Comparison of ENCODE assay signal across 25 cellular contexts in the genomic region with DNA sequence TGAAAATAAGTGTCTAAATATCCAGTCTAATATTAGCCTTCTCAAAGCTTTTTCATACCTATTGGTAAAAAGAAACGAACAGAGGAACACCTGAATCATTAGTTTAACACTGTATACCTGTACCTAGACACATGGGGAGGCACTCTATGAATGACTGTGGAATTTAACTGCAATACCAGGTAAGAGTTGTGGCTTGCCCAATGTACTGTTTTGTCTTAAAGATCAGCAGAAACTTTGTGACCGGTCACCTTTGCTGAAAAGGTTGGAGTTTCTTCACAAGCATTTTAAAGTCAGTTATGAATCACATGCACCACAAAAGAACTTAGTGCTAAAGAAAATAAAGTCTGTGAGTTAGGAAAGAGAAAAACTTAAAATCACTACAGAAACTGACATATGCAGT. TPM values are rescaled to one million over a fixed set of nuclear protein-coding genes. Genes with fewer than 3 reads are reported as not detected.
DNase-seq lines count a peak whose midpoint lies in the region; ATAC-seq and TF ChIP-seq lines count a peak whose summit lies in the region.
"Had no signal": no experiment of that assay in that cellular context is flagged by ENCODE, and none has a peak within 500 bp of the region (broad histone marks: within the 10 kb centered on the region; RNA-seq: fewer than 3 reads in every experiment).

No MANE protein-coding gene starts in this region.

- no peaks in the 10 kb centered on the region for H3K9me3 ChIP-seq in BLaER1
- no peaks in the 10 kb centered on the region for H3K9me3 ChIP-seq in DOHH2 (ENCODE audit: control insufficient read depth, insufficient read depth, low read length)
- H3K9me3 ChIP-seq in SU-DHL-6 (ENCODE audit: insufficient read depth, low read length) = no peaks in the 10 kb centered on the region
- no peaks in the 10 kb centered on the region for H3K9me3 ChIP-seq in hepatocyte (ENCODE audit: low read depth)
- H3K9me3 ChIP-seq: BE2C, Caco-2, gastroesophageal sphincter, upper lobe of left lung had no signal

- H2AFZ ChIP-seq in SU-DHL-6 (ENCODE audit: low read depth, low read length, severe bottlenecking) (no peak overlapping the region), hepatocyte (no peak overlapping the region)

- H3K36me3 ChIP-seq in BLaER1 (peaks cover 36% of the 10 kb centered on the region), DOHH2 (ENCODE audit: control insufficient read depth, low read length) (peaks cover 16% of the 10 kb centered on the region; the same call in 1 of the 2 replicates), SU-DHL-6 (ENCODE audit: low read length) (no peaks in the 10 kb centered on the region), hepatocyte (replicated peaks; ENCODE audit: insufficient read depth, low read depth) (no peaks in the 10 kb centered on the region)
- H3K36me3 ChIP-seq: upper lobe of left lung had no signal

- no peak for ATAC-seq in GM21515 (IDR thresholded peaks at IDR 0.05; ENCODE audit: unreplicated experiment)
- ATAC-seq in HG02981 (IDR thresholded peaks at IDR 0.05; ENCODE audit: unreplicated experiment) = no peak
- ATAC-seq: gastroesophageal sphincter had no signal

- H3K79me2 ChIP-seq in DOHH2 (ENCODE audit: control insufficient read depth, low read length) (peaks cover 73% of the 10 kb centered on the region), SU-DHL-6 (ENCODE audit: insufficient read depth, low read length) (peaks cover 69% of the 10 kb centered on the region), hepatocyte (peaks cover 69% of the 10 kb centered on the region)

- H3K27me3 ChIP-seq in BLaER1 (no peaks in the 10 kb centered on the region), DOHH2 (ENCODE audit: control insufficient read depth, low read length) (no peaks in the 10 kb centered on the region), SU-DHL-6 (ENCODE audit: low read length) (no peaks in the 10 kb centered on the region), hepatocyte (no peaks in the 10 kb centered on the region)
- H3K27me3 ChIP-seq: BE2C, gastroesophageal sphincter, upper lobe of left lung had no signal

- H3K27ac ChIP-seq in BLaER1 (no peak overlapping the region), DOHH2 (ENCODE audit: low read depth, low read length) (no peak overlapping the region), SU-DHL-6 (ENCODE audit: low read depth, low read length) (no peak overlapping the region), hepatocyte (no peak overlapping the region)
- H3K27ac ChIP-seq: gastroesophageal sphincter, upper lobe of left lung had no signal

- H3K4me2 ChIP-seq in BLaER1 = peak overlapping the region; percentile 87
- H3K4me2 ChIP-seq in DOHH2 (ENCODE audit: low read length) = peak overlapping the region; percentile 73
- peak overlapping the region; percentile 81 for H3K4me2 ChIP-seq in SU-DHL-6 (ENCODE audit: low read depth, low read length, poor library complexity, severe bottlenecking)
- H3K4me2 ChIP-seq in hepatocyte = peak overlapping the region; percentile 91

- H3K4me1 ChIP-seq in BLaER1 (peaks cover 23% of the 10 kb centered on the region), DOHH2 (ENCODE audit: control insufficient read depth, low read length) (peaks cover 24% of the 10 kb centered on the region), hepatocyte (ENCODE audit: insufficient read depth) (peaks cover 8% of the 10 kb centered on the region)
- H3K4me1 ChIP-seq: BE2C had no signal

- no peak for TF ChIP-seq CTCF in DOHH2 (IDR thresholded peaks at IDR 0.05; ENCODE audit: low read depth, low read length, poor library complexity, severe bottlenecking)
- no peak for TF ChIP-seq CTCF in SU-DHL-6 (IDR thresholded peaks at IDR 0.05; ENCODE audit: insufficient read depth, low read length, poor library complexity, severe bottlenecking)
- TF ChIP-seq CTCF in hepatocyte (IDR thresholded peaks at IDR 0.05; ENCODE audit: poor library complexity) = no peak
- TF ChIP-seq CTCF in GM20000 (IDR thresholded peaks at IDR 0.05; ENCODE audit: extremely low read depth, missing control alignments) = no peak

- H3F3A ChIP-seq in DOHH2 (ENCODE audit: control insufficient read depth, insufficient read depth) (no peaks in the 10 kb centered on the region), SU-DHL-6 (ENCODE audit: insufficient read depth) (peaks cover 10% of the 10 kb centered on the region; the same call in 1 of the 2 replicates)

- WGBS in hepatocyte (ENCODE audit: low lambda C conversion rate, missing lambda C conversion rate) = 90% methylated on average over 2 of the region's 2 CpGs

- no peaks in the 10 kb centered on the region for H3K9me2 ChIP-seq in DOHH2 (replicated peaks; ENCODE audit: control insufficient read depth, low read length)
- H3K9me2 ChIP-seq in SU-DHL-6 (replicated peaks; ENCODE audit: insufficient read depth, low read length) = no peaks in the 10 kb centered on the region
- H3K9me2 ChIP-seq in hepatocyte (replicated peaks; ENCODE audit: insufficient read depth) = no peaks in the 10 kb centered on the region

- DNase-seq in hepatocyte (ENCODE audit: low spot score) = no peak
- no peak for DNase-seq in activated CD4-positive, alpha-beta T cell treated with anti-CD3 and anti-CD28 coated beads, Interleukin-2, amount 50 U/mL, for 4 hours
- DNase-seq in GM20000 (ENCODE audit: low spot score) = no peak
- DNase-seq: ACHN; activated B cell treated with CpG ODN at 0.5 μM for 24 hours; activated naive CD4-positive, alpha-beta T cell treated with Interleukin-2 at 50 U/mL for 16 hours; aorta; BE2C; Caco-2; DMS79 treated with DMSO at 0.1 percent for 48 hours; endodermal cell; hippocampal formation; KG1; mesendoderm; NCI-H1436 treated with DMSO at 0.1 percent for 48 hours; retina; Right ventricle myocardium superior; substantia nigra; upper lobe of left lung had no signal

- H3K4me3 ChIP-seq in BLaER1 (no peak overlapping the region), DOHH2 (ENCODE audit: low read length) (peak overlapping the region; percentile 77), SU-DHL-6 (ENCODE audit: insufficient read depth, low read length, poor library complexity, severe bottlenecking) (no peak overlapping the region), hepatocyte (no peak overlapping the region)
- H3K4me3 ChIP-seq: gastroesophageal sphincter, upper lobe of left lung had no signal

- H4K20me1 ChIP-seq in BLaER1 (peaks cover 51% of the 10 kb centered on the region), DOHH2 (ENCODE audit: control insufficient read depth, insufficient read depth, low read depth, low read length) (no peaks in the 10 kb centered on the region), SU-DHL-6 (ENCODE audit: low read depth, low read length) (peaks cover 5% of the 10 kb centered on the region; the same call in 1 of the 2 replicates), hepatocyte (ENCODE audit: insufficient read depth, poor library complexity, severe bottlenecking) (peaks cover 27% of the 10 kb centered on the region)

- H3K9ac ChIP-seq in BLaER1 (no peak overlapping the region), SU-DHL-6 (ENCODE audit: low read length) (no peak overlapping the region)

RNA-seq across cellular contexts. Expression of gene PGGT1B, which starts 2.4 kb away (rescaled TPM):
- total RNA-seq in hepatocyte = 14.1 and 16.8 TPM in 2 replicates
- 4.3 and 5.8 TPM in 2 replicates for polyA plus RNA-seq in hepatocyte

RNA-seq across cellular contexts. Expression of gene CCDC112, which starts 36.2 kb away (rescaled TPM):
- total RNA-seq in hepatocyte = 3.7 and 4.1 TPM in 2 replicates
- polyA plus RNA-seq in hepatocyte = 4.2 TPM in 2 replicates
